ENCODE assay signal across 8 cellular contexts in genomic region chr5:91556-92263, GRCh38. TPM values are rescaled to one million over a fixed set of nuclear protein-coding genes. Genes with fewer than 3 reads are reported as not detected.
DNase-seq lines count a peak whose midpoint lies in the region; ATAC-seq, FAIRE-seq and TF ChIP-seq lines count a peak whose summit lies in the region.

A gene with protein sequence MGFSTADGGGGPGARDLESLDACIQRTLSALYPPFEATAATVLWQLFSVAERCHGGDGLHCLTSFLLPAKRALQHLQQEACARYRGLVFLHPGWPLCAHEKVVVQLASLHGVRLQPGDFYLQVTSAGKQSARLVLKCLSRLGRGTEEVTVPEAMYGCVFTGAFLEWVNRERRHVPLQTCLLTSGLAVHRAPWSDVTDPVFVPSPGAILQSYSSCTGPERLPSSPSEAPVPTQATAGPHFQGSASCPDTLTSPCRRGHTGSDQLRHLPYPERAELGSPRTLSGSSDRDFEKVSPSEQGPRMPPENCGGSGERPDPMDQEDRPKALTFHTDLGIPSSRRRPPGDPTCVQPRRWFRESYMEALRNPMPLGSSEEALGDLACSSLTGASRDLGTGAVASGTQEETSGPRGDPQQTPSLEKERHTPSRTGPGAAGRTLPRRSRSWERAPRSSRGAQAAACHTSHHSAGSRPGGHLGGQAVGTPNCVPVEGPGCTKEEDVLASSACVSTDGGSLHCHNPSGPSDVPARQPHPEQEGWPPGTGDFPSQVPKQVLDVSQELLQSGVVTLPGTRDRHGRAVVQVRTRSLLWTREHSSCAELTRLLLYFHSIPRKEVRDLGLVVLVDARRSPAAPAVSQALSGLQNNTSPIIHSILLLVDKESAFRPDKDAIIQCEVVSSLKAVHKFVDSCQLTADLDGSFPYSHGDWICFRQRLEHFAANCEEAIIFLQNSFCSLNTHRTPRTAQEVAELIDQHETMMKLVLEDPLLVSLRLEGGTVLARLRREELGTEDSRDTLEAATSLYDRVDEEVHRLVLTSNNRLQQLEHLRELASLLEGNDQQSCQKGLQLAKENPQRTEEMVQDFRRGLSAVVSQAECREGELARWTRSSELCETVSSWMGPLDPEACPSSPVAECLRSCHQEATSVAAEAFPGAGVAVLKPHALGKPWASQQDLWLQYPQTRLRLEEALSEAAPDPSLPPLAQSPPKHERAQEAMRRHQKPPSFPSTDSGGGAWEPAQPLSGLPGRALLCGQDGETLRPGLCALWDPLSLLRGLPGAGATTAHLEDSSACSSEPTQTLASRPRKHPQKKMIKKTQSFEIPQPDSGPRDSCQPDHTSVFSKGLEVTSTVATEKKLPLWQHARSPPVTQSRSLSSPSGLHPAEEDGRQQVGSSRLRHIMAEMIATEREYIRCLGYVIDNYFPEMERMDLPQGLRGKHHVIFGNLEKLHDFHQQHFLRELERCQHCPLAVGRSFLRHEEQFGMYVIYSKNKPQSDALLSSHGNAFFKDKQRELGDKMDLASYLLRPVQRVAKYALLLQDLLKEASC (N-terminal part only) (plus strand): TSS chr5:92168. CDS start chr5:92232, 64 bp downstream.

- H3K4me1 ChIP-seq in A549 (0 out of 3 replicates have a peak, but pooled peaks cover 5% of the 10 kb centered on the region), thyroid gland (peaks cover 4 to 7% of the 10 kb centered on the region in 2 donors)

- H3K36me3 ChIP-seq in SK-N-MC (ENCODE audit: insufficient read depth, low read length) (no peaks in the 10 kb centered on the region), thyroid gland (no peaks in the 10 kb centered on the region)

- 37% methylated on average over 19 of the region's 57 CpGs for WGBS in A549 (ENCODE audit: missing lambda C conversion rate)
- WGBS in thyroid gland, 2 donors, result 5 to 41% methylated on average over 8 to 15 of the region's 57 CpGs

- no peak for TF ChIP-seq RAD21 in A549 (conservative IDR thresholded peaks at IDR 0.05 in 1 of 2, IDR thresholded peaks at IDR 0.05 in 1 of 2)

- H3K4me2 ChIP-seq in A549, result peak within 1 kb of the TSS; percentile 86

- CTCF ChIA-PET in A549 (lab: Yijun Ruan, JAX), result interaction anchor here (1.8 kb wide), 1 partner anchor 97 kb away, joined by 4 read pairs; no protein-coding TSS in a partner anchor
- CTCF ChIA-PET in HEK293T (lab: Yijun Ruan, JAX), result interaction anchor here (0.6 kb wide), 1 partner anchor 1053 kb away, joined by 4 read pairs; no protein-coding TSS in a partner anchor

- no peaks in the 10 kb centered on the region for H3K27me3 ChIP-seq in thyroid gland

- TF ChIP-seq EP300 in A549 (IDR thresholded peaks at IDR 0.05), result no peak

- TF ChIP-seq CTCF in A549 (IDR thresholded peaks at IDR 0.05), result no peak
- TF ChIP-seq CTCF in thyroid gland (IDR thresholded peaks at IDR 0.05), result no peak

- no peak for FAIRE-seq in A549 (lab: Jason Lieb, UNC)

- POLR2A ChIA-PET in A549 (lab: Yijun Ruan, JAX), result interaction anchor here (0.7 kb wide), 1 partner anchor 179 kb away, joined by 4 read pairs; no protein-coding TSS in a partner anchor
- POLR2A ChIA-PET in HEK293T (lab: Yijun Ruan, JAX), result interaction anchor here (0.8 to 2.6 kb wide), 6 partner anchors 10 to 126 kb away, joined by 3 to 12 read pairs (median 4); partner anchors contain the start of genes CCDC127 and SDHA

- peak in 1 of 2 experiments; percentile 35 for DNase-seq in A549 (ENCODE audit: low read depth in 1 of 2, low spot score in 1 of 2)
- peak; percentile 47 for DNase-seq in HEK293T (ENCODE audit: extremely low spot score)
- no peak for DNase-seq in SK-N-MC (ENCODE audit: low read depth, low spot score)
- peak; percentile 69 to 70 for DNase-seq in thyroid gland
- no peak for DNase-seq in hippocampal formation (lab: John Stamatoyannopoulos, UW)
- DNase-seq in activated effector memory CD4-positive, alpha-beta T cell treated with anti-CD3 and anti-CD28 coated beads, Interleukin-2, amount 50 U/mL, for 16 hours, result no peak
- no peak for DNase-seq in SKM-1 (lab: John Stamatoyannopoulos, UW; ENCODE audit: unreplicated experiment)

- intact Hi-C loops in thyroid gland (cut with DNase I), result no loop called here

- H3K4me3 ChIP-seq in A549 (peak within 1 kb of the TSS; percentile 61), SK-N-MC (peak within 1 kb of the TSS; percentile 61), iPS-18c (ENCODE audit: insufficient read depth, low read depth, low read length) (peak within 1 kb of the TSS; percentile 65), thyroid gland (replicated peaks in 1 of 3) (peak within 1 kb of the TSS in 2 of 3 donors; percentile 3 to 31)

- ATAC-seq in A549, result peak; percentile 47 to 74

- H3K9me3 ChIP-seq in A549, result no peaks in the 10 kb centered on the region
- H3K9me3 ChIP-seq in SK-N-MC (ENCODE audit: low read depth, low read length), result no peaks in the 10 kb centered on the region
- H3K9me3 ChIP-seq in iPS-18c (ENCODE audit: control insufficient read depth, insufficient read depth, low read length), result no peaks in the 10 kb centered on the region
- no peaks in the 10 kb centered on the region for H3K9me3 ChIP-seq in thyroid gland

- H3K27ac ChIP-seq in A549, result peak within 1 kb of the TSS; percentile 63 to 81
- H3K27ac ChIP-seq in SK-N-MC, result no peak within 1 kb of the TSS
- H3K27ac ChIP-seq in thyroid gland, result peak within 1 kb of the TSS in 1 of 3 donors; percentile 64

- no peak within 1 kb of the TSS for H3K9ac ChIP-seq in SK-N-MC (ENCODE audit: insufficient read length)

- no peak for TF ChIP-seq POLR2A in A549 (IDR thresholded peaks at IDR 0.05; ENCODE audit: low read length)
- peak in 1 of 2 donors; percentile 46 for TF ChIP-seq POLR2A in thyroid gland (IDR thresholded peaks at IDR 0.05)

TF ChIP-seq in A549, 52 proteins besides CTCF, POLR2A, EP300 and RAD21:
- TF ChIP-seq CBX8 (IDR thresholded peaks at IDR 0.05) (no peak), EHF (CRISPR knock-in tag; IDR thresholded peaks at IDR 0.05) (no peak), MAFK (IDR thresholded peaks at IDR 0.05; ENCODE audit: partially characterized antibody) (no peak), GATA3 (IDR thresholded peaks at IDR 0.05; ENCODE audit: borderline replicate concordance) (no peak), CHD2 (IDR thresholded peaks at IDR 0.05; ENCODE audit: low read length, partially characterized antibody) (no peak), NFE2L2 (conservative IDR thresholded peaks at IDR 0.05; ENCODE audit: low read length) (no peak)
- TF ChIP-seq, protein P1, sequence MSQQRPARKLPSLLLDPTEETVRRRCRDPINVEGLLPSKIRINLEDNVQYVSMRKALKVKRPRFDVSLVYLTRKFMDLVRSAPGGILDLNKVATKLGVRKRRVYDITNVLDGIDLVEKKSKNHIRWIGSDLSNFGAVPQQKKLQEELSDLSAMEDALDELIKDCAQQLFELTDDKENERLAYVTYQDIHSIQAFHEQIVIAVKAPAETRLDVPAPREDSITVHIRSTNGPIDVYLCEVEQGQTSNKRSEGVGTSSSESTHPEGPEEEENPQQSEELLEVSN (IDR thresholded peaks at IDR 0.05; ENCODE audit: borderline replicate concordance, low read depth), result no peak

TF ChIP-seq in HEK293T, 16 proteins besides CTCF, POLR2A, EP300 and RAD21:
- TF ChIP-seq SUZ12 (IDR thresholded peaks at IDR 0.05), result no peak
- TF ChIP-seq PKNOX1 (IDR thresholded peaks at IDR 0.05), result no peak
- TF ChIP-seq LEF1 (IDR thresholded peaks at IDR 0.05; ENCODE audit: borderline replicate concordance), result no peak
- no peak for TF ChIP-seq ARNT (IDR thresholded peaks at IDR 0.05)
- TF ChIP-seq ELF4 (IDR thresholded peaks at IDR 0.05), result no peak
- no peak for TF ChIP-seq BHLHE40 (IDR thresholded peaks at IDR 0.05; ENCODE audit: borderline replicate concordance)
- no peak for TF ChIP-seq CTBP1 (IDR thresholded peaks at IDR 0.05; ENCODE audit: borderline replicate concordance)
- TF ChIP-seq NFRKB (IDR thresholded peaks at IDR 0.05), result no peak
- no peak for TF ChIP-seq FOXA1 (IDR thresholded peaks at IDR 0.05)
- TF ChIP-seq FOXK2 (IDR thresholded peaks at IDR 0.05), result no peak
- TF ChIP-seq L3MBTL2 (conservative IDR thresholded peaks at IDR 0.05), result no peak
- TF ChIP-seq SP1 (IDR thresholded peaks at IDR 0.05), result no peak
- TF ChIP-seq FOXM1 (IDR thresholded peaks at IDR 0.05; ENCODE audit: borderline replicate concordance), result no peak
- TF ChIP-seq HDGF (IDR thresholded peaks at IDR 0.05; ENCODE audit: borderline replicate concordance), result no peak
- TF ChIP-seq TARDBP (IDR thresholded peaks at IDR 0.05), result no peak
- no peak for TF ChIP-seq ZNF384 (IDR thresholded peaks at IDR 0.05)

RNA-seq across cellular contexts. Expression of the gene that starts here (rescaled TPM):
- polyA plus RNA-seq in A549 (2011; rRNA removed) (0.59 and 0.78 TPM in 2 replicates), A549 (2017; fragmentation: RNase III; extraction: RNeasy Plus Mini Kit Qiagen cat#74134 plus additional on column Dnase treatment) (0.57 to 0.67 TPM (median 0.66 TPM) in 3 replicates)
- polyA plus RNA-seq in A549 (2012; cell fraction: cytosol; rRNA removed), result 0.42 and 0.71 TPM in 2 replicates
- 1.9 and 2.7 TPM in 2 replicates for polyA plus RNA-seq in A549 (2012; cell fraction: nucleus; rRNA removed)
- 0.12 and 0.73 TPM in 2 replicates for polyA minus RNA-seq in A549 (2011; rRNA and poly(A)+ RNA removed)
- 10 to 100 TPM in 1 of 4 donors, 1 to 10 TPM in 3; 5.5 to 10.9 (median 7.1) TPM for total RNA-seq in thyroid gland

Comparison
In these comparisons a context has a peak if more than half of its experiments do, and no peak if none do; other contexts are left out.
1. DNase-seq: peak in HEK293T (single experiment) and thyroid gland (2 of 2); none in SK-N-MC (single experiment), hippocampal formation (0 of 2), activated effector memory CD4-positive, alpha-beta T cell treated with anti-CD3 and anti-CD28 coated beads, Interleukin-2, amount 50 U/mL, for 16 hours (single experiment) and SKM-1 (single experiment).
2. Peak in every context shown above with its lines, with median percentiles within 50 percentile points of each other: H3K4me3 ChIP-seq.